Comparison of ENCODE assay signal across 20 cellular contexts in the genomic region with DNA sequence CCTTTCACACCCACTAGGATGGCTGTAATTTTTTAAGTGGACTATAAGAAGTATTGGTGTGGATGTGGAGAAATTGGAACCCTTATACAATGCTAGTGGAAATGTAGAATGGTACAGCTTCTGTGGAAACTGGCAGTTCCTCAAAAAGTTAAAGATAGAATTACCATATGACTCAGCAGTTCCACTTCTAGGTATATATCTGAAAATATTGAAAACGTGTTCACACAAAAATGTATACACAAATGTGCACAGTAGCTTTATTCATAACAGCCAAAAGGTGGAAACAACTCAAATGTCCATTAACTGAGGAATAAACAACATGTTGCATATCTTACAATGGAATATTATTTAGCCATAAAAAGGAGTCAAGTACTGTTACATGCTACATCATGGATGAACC. TPM values are rescaled to one million over a fixed set of nuclear protein-coding genes. Genes with fewer than 3 reads are reported as not detected.
A peak's percentile ranks its signal among the peaks of the same experiment; 100 is the strongest.
DNase-seq lines count a peak whose midpoint lies in the region; ATAC-seq, FAIRE-seq and TF ChIP-seq lines count a peak whose summit lies in the region.
"Had no signal": no experiment of that assay in that cellular context is flagged by ENCODE, and none has a peak within 500 bp of the region (broad histone marks: within the 10 kb centered on the region; RNA-seq: fewer than 3 reads in every experiment).

No MANE protein-coding gene starts in this region.

- H2AK5ac ChIP-seq in IMR-90 (ENCODE audit: low read depth, low read length): no peak overlapping the region

- no peak for TF ChIP-seq RAD21 in IMR-90 (IDR thresholded peaks at IDR 0.05; ENCODE audit: low read length)
- TF ChIP-seq RAD21 in GM12878 (IDR thresholded peaks at IDR 0.05; ENCODE audit: insufficient read depth, low read depth, low read length): no peak

- H4K8ac ChIP-seq in IMR-90 (ENCODE audit: low read depth in 2 of 2, low read length in 2 of 2): no peak overlapping the region

- H3K27me3 ChIP-seq in IMR-90 (ENCODE audit: control insufficient read depth, insufficient read depth, low read length) (no peaks in the 10 kb centered on the region), GM12878 (replicated peaks in 1 of 2; ENCODE audit: control insufficient read depth in 2 of 2, insufficient read depth in 2 of 2, low read length in 1 of 2) (no peaks in the 10 kb centered on the region)
- H3K27me3 ChIP-seq: SJCRH30, upper lobe of right lung had no signal

- H3K9me3 ChIP-seq in IMR-90 (ENCODE audit: control insufficient read depth, insufficient read depth, low read length) (no peaks in the 10 kb centered on the region), GM12878 (replicated peaks; ENCODE audit: control insufficient read depth, insufficient read depth, low read length) (peaks cover 21% of the 10 kb centered on the region)
- H3K9me3 ChIP-seq: upper lobe of right lung had no signal

- TF ChIP-seq POLR2A in IMR-90 (IDR thresholded peaks at IDR 0.05; ENCODE audit: low read depth, low read length) (no peak), GM12878 (IDR thresholded peaks at IDR 0.05; ENCODE audit: low read depth, low read length) (no peak)

- intact Hi-C loops in IMR-90 (cut with micrococcal nuclease) (no loop called here), GM12878 (cut with micrococcal nuclease; ENCODE audit: unreplicated experiment) (no loop called here)

- H3K4me2 ChIP-seq in IMR-90 (ENCODE audit: low read depth, low read length) (no peak overlapping the region), GM12878 (ENCODE audit: control insufficient read depth, insufficient read depth) (no peak overlapping the region)
- H3K4me2 ChIP-seq: smooth muscle cell had no signal

- no peak overlapping the region for H2AK9ac ChIP-seq in IMR-90 (replicated peaks; ENCODE audit: low read depth, low read length, poor library complexity)

- peaks cover 9% of the 10 kb centered on the region for H3K9me3 Mint-ChIP-seq in T-helper 1 cell treated with Interleukin-12 subunit alpha and Interleukin-12 subunit beta and Interleukin-4 antibody, amounts not matched to agents 30 μg/mL and 1 μg/mL, for 36 hours
- H3K9me3 Mint-ChIP-seq in T-helper 2 cell treated with Interferon-gamma antibody and Interleukin-4, amounts not matched to agents 5 μg/mL and 100 μg/mL, for 36 hours: peaks cover 24% of the 10 kb centered on the region

- peaks cover 79% of the 10 kb centered on the region for H3K36me3 Mint-ChIP-seq in T-helper 1 cell treated with Interleukin-12 subunit alpha and Interleukin-12 subunit beta and Interleukin-4 antibody, amounts not matched to agents 30 μg/mL and 1 μg/mL, for 36 hours (ENCODE audit: low read depth)
- peaks cover 87% of the 10 kb centered on the region for H3K36me3 Mint-ChIP-seq in T-helper 2 cell treated with Interferon-gamma antibody and Interleukin-4, amounts not matched to agents 5 μg/mL and 100 μg/mL, for 36 hours (ENCODE audit: low read depth)

- H2BK5ac ChIP-seq in IMR-90 (ENCODE audit: low read depth, low read length, poor library complexity, severe bottlenecking): no peak overlapping the region

- POLR2A ChIA-PET in IMR-90 (lab: Charles Lee; ENCODE audit: unreplicated experiment): no interaction called here
- POLR2A ChIA-PET in GM12878 (lab: Charles Lee): no interaction called here

- H2AFZ ChIP-seq in IMR-90 (replicated peaks; ENCODE audit: low read length, poor library complexity) (no peak overlapping the region), GM12878 (ENCODE audit: control insufficient read depth, low read depth, low read length) (no peak overlapping the region)

- RAD21 ChIA-PET in GM12878 (lab: Charles Lee; ENCODE audit: unreplicated experiment): no interaction called here

- TF ChIP-seq EP300 in GM12878 (IDR thresholded peaks at IDR 0.05; ENCODE audit: borderline replicate concordance in 1 of 2, control insufficient read depth in 1 of 2, low read depth in 2 of 2, low read length in 2 of 2): no peak

- H3K79me1 ChIP-seq in IMR-90 (ENCODE audit: low read depth in 1 of 2, low read length in 2 of 2): peaks cover 22 to 45% of the 10 kb centered on the region in 2 experiments

- SMC1A ChIA-PET in GM12878 (lab: Charles Lee; ENCODE audit: uncharacterized antibody, unreplicated experiment): interaction anchor here (1.1 kb wide), 1 partner anchor 93 kb away, joined by 3 read pairs; no protein-coding TSS in a partner anchor

- no peaks in the 10 kb centered on the region for H3K4me1 ChIP-seq in IMR-90 (ENCODE audit: control insufficient read depth, insufficient read depth, low read length)
- H3K4me1 ChIP-seq in GM12878 (ENCODE audit: control insufficient read depth, insufficient read depth, low read length): peaks cover 26% of the 10 kb centered on the region
- H3K4me1 ChIP-seq: SJCRH30 had no signal

- H4K91ac ChIP-seq in IMR-90 (ENCODE audit: insufficient read depth, low read depth, low read length): no peak overlapping the region

- H2BK120ac ChIP-seq in IMR-90 (ENCODE audit: low read depth, low read length): no peak overlapping the region

- peaks cover 9% of the 10 kb centered on the region; the same call in 1 of the 2 replicates for H3K9me1 ChIP-seq in IMR-90 (ENCODE audit: insufficient read depth, low read length)

- no peak for TF ChIP-seq CTCF in IMR-90 (conservative IDR thresholded peaks at IDR 0.05; ENCODE audit: low read depth, low read length)
- no peak for TF ChIP-seq CTCF in GM12878 (IDR thresholded peaks at IDR 0.05 in 2 of 3, conservative IDR thresholded peaks at IDR 0.05 in 1 of 3; ENCODE audit: control insufficient read depth in 2 of 3, extremely low read depth in 1 of 3, insufficient read depth in 1 of 3, low read depth in 3 of 3, low read length in 3 of 3)

- H4K20me1 ChIP-seq in IMR-90 (ENCODE audit: insufficient read depth, low read length) (peaks cover 5% of the 10 kb centered on the region; the same call in 1 of the 2 replicates), GM12878 (ENCODE audit: control insufficient read depth, insufficient read depth) (no peaks in the 10 kb centered on the region)

- H3K4me3 ChIP-seq in IMR-90 (ENCODE audit: insufficient read depth, low read depth, low read length): no peak overlapping the region
- no peak overlapping the region for H3K4me3 ChIP-seq in GM12878
- H3K4me3 ChIP-seq: SJCRH30, smooth muscle cell, upper lobe of right lung had no signal

- H3K4ac ChIP-seq in IMR-90 (ENCODE audit: low read depth, low read length): no peak overlapping the region

- peaks cover 21% of the 10 kb centered on the region for H3K36me3 ChIP-seq in IMR-90 (ENCODE audit: control insufficient read depth, insufficient read depth, low read length)
- peaks cover 6 to 29% of the 10 kb centered on the region in 2 experiments for H3K36me3 ChIP-seq in GM12878 (ENCODE audit: control insufficient read depth in 2 of 2, insufficient read depth in 2 of 2, low read length in 1 of 2)

- H2BK20ac ChIP-seq in IMR-90 (ENCODE audit: low read depth, low read length): no peak overlapping the region

- no peak overlapping the region for H3K56ac ChIP-seq in IMR-90 (ENCODE audit: extremely low read depth, insufficient read depth, low read length)

- H3K9ac ChIP-seq in IMR-90 (ENCODE audit: low read depth, low read length): no peak overlapping the region
- no peak overlapping the region for H3K9ac ChIP-seq in GM12878 (ENCODE audit: control insufficient read depth, insufficient read depth, low read length)

- no peak for FAIRE-seq in GM12878 (lab: Jason Lieb, UNC)

- H4K5ac ChIP-seq in IMR-90 (ENCODE audit: low read depth, low read length): no peak overlapping the region

- WGBS in IMR-90 (ENCODE audit: extremely low coverage in 2 of 2, insufficient read length in 1 of 2), 2 experiments: no CpG with 5 or more reads among the region's 1 CpG
- 0% methylated on average over 1 of the region's 1 CpG for WGBS in GM12878 (ENCODE audit: insufficient coverage, insufficient replicate concordance, low lambda C conversion rate, missing lambda C conversion rate)

- peak; percentile 42 for ATAC-seq in GM21367 (IDR thresholded peaks at IDR 0.05; ENCODE audit: unreplicated experiment)
- ATAC-seq in IMR-90 (ENCODE audit: low read depth): no peak
- ATAC-seq in GM12878: peak; percentile 48
- ATAC-seq: CD8-positive, alpha-beta T cell; upper lobe of right lung had no signal

- peaks cover 51% of the 10 kb centered on the region for H3K4me1 Mint-ChIP-seq in T-helper 1 cell treated with Interleukin-12 subunit alpha and Interleukin-12 subunit beta and Interleukin-4 antibody, amounts not matched to agents 30 μg/mL and 1 μg/mL, for 36 hours (ENCODE audit: low read depth)
- peaks cover 19% of the 10 kb centered on the region for H3K4me1 Mint-ChIP-seq in T-helper 2 cell treated with Interferon-gamma antibody and Interleukin-4, amounts not matched to agents 5 μg/mL and 100 μg/mL, for 36 hours (ENCODE audit: low read depth)

- dilution Hi-C loops in IMR-90 (cut with HindIII; ENCODE audit: low sequenced_read_pairs, unreplicated experiment): no loop called here

- peaks cover 53% of the 10 kb centered on the region for H3K79me2 ChIP-seq in GM12878 (ENCODE audit: control insufficient read depth, insufficient read depth, low read length)

- no peak overlapping the region for H3K23ac ChIP-seq in IMR-90 (ENCODE audit: low read depth, low read length)

- peak overlapping the region; percentile 21 for H3K27ac Mint-ChIP-seq in T-helper 1 cell treated with Interleukin-12 subunit alpha and Interleukin-12 subunit beta and Interleukin-4 antibody, amounts not matched to agents 30 μg/mL and 1 μg/mL, for 36 hours
- no peak overlapping the region for H3K27ac Mint-ChIP-seq in T-helper 2 cell treated with Interferon-gamma antibody and Interleukin-4, amounts not matched to agents 5 μg/mL and 100 μg/mL, for 36 hours
- H3K27ac Mint-ChIP-seq: activated CD4-positive, alpha-beta memory T cell treated with anti-CD3 and anti-CD28 coated beads, Interleukin-2, amount 10 ng/mL, durations not matched to agents 7 days and 5 days; CD8-positive, alpha-beta T cell had no signal

- H3K14ac ChIP-seq in IMR-90 (replicated peaks; ENCODE audit: low read depth, low read length): no peak overlapping the region

- no peak overlapping the region for H3K18ac ChIP-seq in IMR-90 (ENCODE audit: low read depth, low read length)

- H3K27ac ChIP-seq in IMR-90 (ENCODE audit: insufficient read depth, low read length) (no peak overlapping the region), GM12878 (ENCODE audit: control insufficient read depth, insufficient read depth) (no peak overlapping the region)
- H3K27ac ChIP-seq: SJCRH30, upper lobe of right lung had no signal

- no peak for DNase-seq in T-helper 1 cell
- no peak for DNase-seq in IMR-90
- no peak for DNase-seq in GM12878 (ENCODE audit: low read depth, low spot score)
- no peak for DNase-seq in NCI-H1092 (lab: John Stamatoyannopoulos, UW)
- no peak for DNase-seq in ACHN
- no peak for DNase-seq in T-helper 2 cell treated with Interferon-gamma antibody and Interleukin-4, amounts not matched to agents 5 μg/mL and 100 μg/mL, for 36 hours (ENCODE audit: low spot score)
- DNase-seq: activated CD4-positive, alpha-beta memory T cell treated with anti-CD3 and anti-CD28 coated beads, Interleukin-2, amount 10 ng/mL, durations not matched to agents 7 days and 5 days; CD8-positive, alpha-beta T cell; cerebellar nuclear complex; hypothalamus; left colon; NCI-H1417 treated with DMSO at 0.1 percent for 48 hours; NCI-H2227 treated with DMSO at 0.1 percent for 48 hours; posterior cingulate gyrus; SJCRH30; stimulated activated naive CD4-positive, alpha-beta T cell; upper lobe of right lung had no signal

- no peak overlapping the region for H2BK15ac ChIP-seq in IMR-90 (ENCODE audit: low read depth, low read length)

- in situ Hi-C loops in IMR-90 (cut with MboI; ENCODE audit: low sequenced_read_pairs): no loop called here
- in situ Hi-C loops in GM12878 (cut with MboI): no loop called here
- in situ Hi-C loops in ACHN (cut with HindIII; ENCODE audit: low pct_ligation_motif_present, low pct_unique_long_range_greater_than_20kb, low sequenced_read_pairs): no loop called here

- CTCF ChIA-PET in IMR-90 (lab: Yijun Ruan, JAX): no interaction called here
- CTCF ChIA-PET in GM12878 (lab: Yijun Ruan, JAX): interaction anchor here (0.6 kb wide), 1 partner anchor 183 kb away, joined by 3 read pairs; no protein-coding TSS in a partner anchor

- H3K4me3 Mint-ChIP-seq in T-helper 1 cell treated with Interleukin-12 subunit alpha and Interleukin-12 subunit beta and Interleukin-4 antibody, amounts not matched to agents 30 μg/mL and 1 μg/mL, for 36 hours: no peak overlapping the region
- H3K4me3 Mint-ChIP-seq in T-helper 2 cell treated with Interferon-gamma antibody and Interleukin-4, amounts not matched to agents 5 μg/mL and 100 μg/mL, for 36 hours: no peak overlapping the region
- H3K4me3 Mint-ChIP-seq: activated CD4-positive, alpha-beta memory T cell treated with anti-CD3 and anti-CD28 coated beads, Interleukin-2, amount 10 ng/mL, durations not matched to agents 7 days and 5 days; CD8-positive, alpha-beta T cell had no signal

- no peaks in the 10 kb centered on the region for H3K27me3 Mint-ChIP-seq in T-helper 1 cell treated with Interleukin-12 subunit alpha and Interleukin-12 subunit beta and Interleukin-4 antibody, amounts not matched to agents 30 μg/mL and 1 μg/mL, for 36 hours (ENCODE audit: low read depth)
- no peaks in the 10 kb centered on the region for H3K27me3 Mint-ChIP-seq in T-helper 2 cell treated with Interferon-gamma antibody and Interleukin-4, amounts not matched to agents 5 μg/mL and 100 μg/mL, for 36 hours (ENCODE audit: low read depth)
- H3K27me3 Mint-ChIP-seq: activated CD4-positive, alpha-beta memory T cell treated with anti-CD3 and anti-CD28 coated beads, Interleukin-2, amount 10 ng/mL, durations not matched to agents 7 days and 5 days had no signal

- BruUV-seq in IMR-90 (replicated peaks; lab: Mats Ljungman, UMichigan) (no TSS peak), GM12878 (replicated peaks; lab: Mats Ljungman, UMichigan) (no TSS peak)

RNA-seq across cellular contexts. Expression of a gene that starts 17.7 kb away (rescaled TPM):
- total RNA-seq in IMR-90 (2012; rRNA removed) (41.9 and 46.4 TPM in 2 replicates), GM12878 (2014; rRNA removed) (73.1 and 79.9 TPM in 2 replicates), GM12878 (2014; rRNA removed; fragmentation: Illumina TruSeq; extraction: Trizol) (107 and 110 TPM in 2 replicates), GM12878 (2021) (56.6 and 64.2 TPM in 2 replicates)
- polyA plus RNA-seq in IMR-90 (2012; rRNA removed) (24.8 and 25.4 TPM in 2 replicates), GM12878 (2011; rRNA removed) (121 and 166 TPM in 2 replicates), GM12878 (2014; fragmentation: Illumina TruSeq; extraction: Trizol) (76.6 and 104 TPM in 2 replicates), GM12878 (2014; fragmentation: Nextera tagmentation; extraction: Ambion mirVana) (100 to 1,000 TPM; 102 to 127 TPM), GM12878 (2014; rRNA removed) (40.1 and 48.6 TPM in 2 replicates), GM12878 (2016; fragmentation: Nextera tagmentation; extraction: Ambion mirVana) (100 to 1,000 TPM; 104 TPM)
- 8.1 and 12.2 TPM in 2 replicates for polyA plus RNA-seq in IMR-90 (2012; cell fraction: cytosol; rRNA removed)
- polyA plus RNA-seq in IMR-90 (2012; cell fraction: nucleus; rRNA removed; ENCODE audit: low replicate concordance): 5.6 and 36.1 TPM in 2 replicates
- total RNA-seq in GM12878 (2013; cell fraction: nucleolus; rRNA removed): 423 and 495 TPM in 2 replicates
- 28.9 TPM for polyA plus RNA-seq in GM12878 (2011; ENCODE audit: low read depth)
- polyA plus RNA-seq in GM12878 (2011; cell fraction: cytosol; rRNA removed): 44.8 and 49.0 TPM in 2 replicates
- 61.7 and 70.9 TPM in 2 replicates for polyA plus RNA-seq in GM12878 (2011; cell fraction: nucleus; rRNA removed)
- 40.5 and 47.5 TPM in 2 replicates for polyA plus RNA-seq in GM12878 (2012)
- 61.1 and 79.8 TPM in 2 replicates for polyA minus RNA-seq in GM12878 (2011; rRNA and poly(A)+ RNA removed)
- 20.8 and 33.6 TPM in 2 replicates for polyA minus RNA-seq in GM12878 (2011; cell fraction: cytosol; rRNA and poly(A)+ RNA removed)
- 136 and 215 TPM in 2 replicates for polyA minus RNA-seq in GM12878 (2011; cell fraction: nucleus; rRNA and poly(A)+ RNA removed)
